9 cellular contexts compared by ENCODE assay signal in genomic region chr17:57953703-57954420, GRCh38. TPM values are rescaled to one million over a fixed set of nuclear protein-coding genes. Genes with fewer than 3 reads are reported as not detected.
A peak's percentile ranks its signal among the peaks of the same experiment; 100 is the strongest.
DNase-seq lines count a peak whose midpoint lies in the region; ATAC-seq and TF ChIP-seq lines count a peak whose summit lies in the region.
"Had no signal": no experiment of that assay in that cellular context is flagged by ENCODE, and none has a peak within 500 bp of the region (broad histone marks: within the 10 kb centered on the region; RNA-seq: fewer than 3 reads in every experiment).

No MANE protein-coding gene starts in this region.

- DNase-seq in DND-41 (no peak), activated B cell treated with CpG ODN at 0.5 μM for 24 hours (no peak), DMS114 treated with DMSO at 0.1 percent for 48 hours (lab: John Stamatoyannopoulos, UW; ENCODE audit: unreplicated experiment) (no peak), foreskin melanocyte (no peak), NCI-H146 treated with DMSO at 0.1 percent for 48 hours (lab: John Stamatoyannopoulos, UW; ENCODE audit: unreplicated experiment) (no peak)
- no peak for DNase-seq in stimulated activated CD4-positive, alpha-beta T cell treated with anti-CD3 and anti-CD28 coated beads, Interleukin-2, amount 100 ng/mL, for 48 hours
- DNase-seq: KG1 had no signal

- H3K36me3 Mint-ChIP-seq in activated B cell treated with CpG ODN at 0.5 μM for 24 hours (ENCODE audit: low read depth) = no peaks in the 10 kb centered on the region

- TF ChIP-seq CTCF in DND-41 (IDR thresholded peaks at IDR 0.05; ENCODE audit: borderline replicate concordance, extremely low read depth, low read length, poor library complexity, severe bottlenecking) (no peak), activated B cell treated with CpG ODN at 0.5 μM for 24 hours (IDR thresholded peaks at IDR 0.05) (no peak), gastroesophageal sphincter (IDR thresholded peaks at IDR 0.05) (no peak)

- H3K4me1 ChIP-seq in DND-41 (ENCODE audit: insufficient read depth, low read length) (peaks cover 19% of the 10 kb centered on the region), gastroesophageal sphincter (peaks cover 7 to 72% (median 47%) of the 10 kb centered on the region in 3 donors), rectal smooth muscle tissue (ENCODE audit: control insufficient read depth, insufficient read depth, low read length) (peaks cover 40% of the 10 kb centered on the region)

- no peaks in the 10 kb centered on the region for H3K36me3 ChIP-seq in DND-41 (ENCODE audit: insufficient read depth, low read length)
- no peaks in the 10 kb centered on the region for H3K36me3 ChIP-seq in gastroesophageal sphincter
- H3K36me3 ChIP-seq in rectal smooth muscle tissue (ENCODE audit: control insufficient read depth, insufficient read depth, low read length) = no peaks in the 10 kb centered on the region

- H3K9me3 ChIP-seq in DND-41 (ENCODE audit: insufficient read depth, low read length, severe bottlenecking) (no peaks in the 10 kb centered on the region), gastroesophageal sphincter (no peaks in the 10 kb centered on the region)

- POLR2A ChIA-PET in activated B cell treated with CpG ODN at 0.5 μM for 24 hours (lab: Charles Lee) = interaction anchor here (0.6 to 5.2 kb wide), 3 partner anchors 14 to 678 kb away, joined by 3 to 35 read pairs (median 5); no protein-coding TSS in a partner anchor

- H3K79me2 ChIP-seq in DND-41 (ENCODE audit: insufficient read depth, low read length) = no peaks in the 10 kb centered on the region

- H3K27ac ChIP-seq in DND-41 (ENCODE audit: low read length) (no peak overlapping the region), gastroesophageal sphincter (peak overlapping the region; percentile 89 to 100 (median 100)), rectal smooth muscle tissue (ENCODE audit: low read depth, low read length) (peak overlapping the region; percentile 97)

- ATAC-seq in DND-41 (ENCODE audit: insufficient read depth, low read depth) (no peak), activated B cell treated with CpG ODN at 0.5 μM for 24 hours (ENCODE audit: low read depth) (no peak), gastroesophageal sphincter (no peak)

- no peak overlapping the region for H3K27ac Mint-ChIP-seq in activated B cell treated with CpG ODN at 0.5 μM for 24 hours

- H3K4me1 Mint-ChIP-seq in activated B cell treated with CpG ODN at 0.5 μM for 24 hours = peaks cover 42% of the 10 kb centered on the region

- CTCF ChIA-PET in activated B cell treated with CpG ODN at 0.5 μM for 24 hours (lab: Charles Lee) = interaction anchor here (0.8 kb wide), 1 partner anchor 10 kb away, joined by 3 read pairs; no protein-coding TSS in a partner anchor

- 6 to 51% methylated on average over 7 to 9 of the region's 14 CpGs for WGBS in gastroesophageal sphincter (ENCODE audit: low coverage in 1 of 2), 2 donors

- no peak for TF ChIP-seq POLR2A in gastroesophageal sphincter (IDR thresholded peaks at IDR 0.05)

- H3K27me3 Mint-ChIP-seq in activated B cell treated with CpG ODN at 0.5 μM for 24 hours = peaks cover 57% of the 10 kb centered on the region

- no peak overlapping the region for H3K9ac ChIP-seq in DND-41 (ENCODE audit: low read depth, low read length)
- H3K9ac ChIP-seq in rectal smooth muscle tissue (ENCODE audit: low read length) = no peak overlapping the region

- no peaks in the 10 kb centered on the region for H3K9me3 Mint-ChIP-seq in activated B cell treated with CpG ODN at 0.5 μM for 24 hours

- H2AFZ ChIP-seq in DND-41 (ENCODE audit: low read depth, low read length) = no peak overlapping the region

- H3K4me3 ChIP-seq in DND-41 (ENCODE audit: low read depth in 1 of 2, low read length in 2 of 2) = no peak overlapping the region
- peak overlapping the region; percentile 66 to 94 for H3K4me3 ChIP-seq in gastroesophageal sphincter
- peak overlapping the region; percentile 67 for H3K4me3 ChIP-seq in rectal smooth muscle tissue (ENCODE audit: low read length)

- TF ChIP-seq EP300 in gastroesophageal sphincter (IDR thresholded peaks at IDR 0.05) = no peak

- peaks cover 30% of the 10 kb centered on the region for H4K20me1 ChIP-seq in DND-41 (ENCODE audit: insufficient read depth, low read length)

- 0 out of 2 replicates have a peak overlapping the region, but pooled peaks have one; percentile 64 for H3K4me2 ChIP-seq in DND-41 (ENCODE audit: insufficient read depth, low read length)

- H3K4me3 Mint-ChIP-seq in activated B cell treated with CpG ODN at 0.5 μM for 24 hours = peak overlapping the region; percentile 60

- peaks cover 51% of the 10 kb centered on the region for H3K27me3 ChIP-seq in DND-41 (ENCODE audit: insufficient read depth, low read length, poor library complexity)
- H3K27me3 ChIP-seq in gastroesophageal sphincter = no peaks in the 10 kb centered on the region
- no peaks in the 10 kb centered on the region for H3K27me3 ChIP-seq in rectal smooth muscle tissue (ENCODE audit: control insufficient read depth, insufficient read depth, low read length)

- intact Hi-C loops in activated B cell treated with CpG ODN at 0.5 μM for 24 hours (cut with micrococcal nuclease) = no loop called here

RNA-seq across cellular contexts. Expression of gene CUEDC1, which starts 1.4 kb away (rescaled TPM):
- not detected in 2 replicates for total RNA-seq in activated B cell treated with CpG ODN at 0.5 μM for 24 hours
- total RNA-seq in gastroesophageal sphincter = 10 to 100 TPM; 35.7 to 60.3 (median 45.6) TPM

RNA-seq across cellular contexts. Expression of gene VEZF1, which starts 34.2 kb away (rescaled TPM):
- total RNA-seq in activated B cell treated with CpG ODN at 0.5 μM for 24 hours (40.5 and 45.1 TPM in 2 replicates), gastroesophageal sphincter (100 to 1,000 TPM; 115 to 148 (median 132) TPM)

RNA-seq across cellular contexts. Expression of gene SRSF1, which starts 53.2 kb away (rescaled TPM):
- total RNA-seq in activated B cell treated with CpG ODN at 0.5 μM for 24 hours (288 and 289 TPM in 2 replicates), gastroesophageal sphincter (100 to 1,000 TPM; 139 to 240 (median 198) TPM)

Comparison
In these comparisons a context has a peak if more than half of its experiments do, and no peak if none do; other contexts are left out.
1. H3K4me3 ChIP-seq: peak in gastroesophageal sphincter (2 of 2) and rectal smooth muscle tissue (single experiment); none in DND-41 (0 of 2).
2. RNA of gene CUEDC1, which starts 1.4 kb away (total RNA-seq): 35.7 to 60.3 TPM in gastroesophageal sphincter; not detected in activated B cell treated with CpG ODN at 0.5 μM for 24 hours; every median in the first group is over 10 times any median in the second.